10 cellular contexts compared by ENCODE assay signal in the genomic region with DNA sequence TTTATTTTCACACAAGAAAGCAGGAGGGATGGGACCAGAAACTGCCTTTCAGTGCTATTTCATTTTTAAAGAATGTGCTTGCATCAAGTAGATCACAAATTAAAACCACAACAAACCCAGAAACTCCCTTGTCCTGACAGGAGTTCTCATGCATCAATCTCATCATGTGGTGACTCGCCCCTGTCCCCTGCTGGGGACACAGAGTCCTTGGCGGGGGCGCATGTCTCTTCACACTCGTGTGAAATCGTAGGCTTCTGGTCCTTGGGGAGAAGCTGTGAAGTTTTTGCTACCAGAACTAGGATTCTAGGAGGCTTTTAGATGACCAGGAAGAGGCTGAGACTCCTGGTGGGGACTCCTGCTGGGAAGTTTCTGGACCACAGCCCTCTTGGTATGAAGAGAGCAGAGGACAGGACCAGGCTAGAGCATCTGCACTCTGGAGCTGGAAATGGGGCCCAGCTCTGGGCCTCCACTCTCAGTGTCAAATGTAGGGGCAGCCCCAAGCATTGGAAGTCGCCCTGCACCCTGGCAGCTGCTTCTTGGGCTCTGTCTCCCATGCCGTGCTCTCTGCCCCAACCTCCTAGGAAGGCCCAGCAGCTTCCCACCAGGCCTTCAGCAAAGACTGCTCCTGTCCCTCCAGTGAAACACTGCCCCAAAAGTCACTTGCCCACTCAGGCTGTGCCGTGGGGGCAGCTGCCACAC. TPM values are rescaled to one million over a fixed set of nuclear protein-coding genes. Genes with fewer than 3 reads are reported as not detected.
DNase-seq lines count a peak whose midpoint lies in the region; ATAC-seq, FAIRE-seq and TF ChIP-seq lines count a peak whose summit lies in the region.
"Had no signal": no experiment of that assay in that cellular context is flagged by ENCODE, and none has a peak within 500 bp of the region (broad histone marks: within the 10 kb centered on the region; RNA-seq: fewer than 3 reads in every experiment).

No MANE protein-coding gene starts in this region.

- H3K9me3 Mint-ChIP-seq in progenitor cell of endocrine pancreas (ENCODE audit: low read depth) = no peaks in the 10 kb centered on the region

- BruUV-seq in GM12878 (replicated peaks; lab: Mats Ljungman, UMichigan) = no TSS peak

- CTCF ChIA-PET in HEK293 (lab: Yijun Ruan, JAX) (interaction anchor here (0.6 to 5.3 kb wide), 7 partner anchors 9 to 244 kb away, joined by 3 to 46 read pairs (median 3); no protein-coding TSS in a partner anchor), GM12878 (lab: Yijun Ruan, JAX) (interaction anchor here (0.7 to 3.7 kb wide), 9 partner anchors 15 to 254 kb away, joined by 3 to 17 read pairs (median 4); a partner anchor contains a TSS)

- no peak for TF ChIP-seq POLR2A in GM12878 (IDR thresholded peaks at IDR 0.05; ENCODE audit: low read depth, low read length)
- no peak for TF ChIP-seq POLR2A in body of pancreas (IDR thresholded peaks at IDR 0.05)

- SMC1A ChIA-PET in GM12878 (lab: Charles Lee; ENCODE audit: uncharacterized antibody, unreplicated experiment) = interaction anchor here (1.0 to 2.9 kb wide), 5 partner anchors 56 to 255 kb away, joined by 3 to 8 read pairs (median 3); no protein-coding TSS in a partner anchor

- H3K79me2 ChIP-seq in GM12878 (ENCODE audit: control insufficient read depth, insufficient read depth, low read length) = no peaks in the 10 kb centered on the region

- H3K4me1 ChIP-seq in HEK293 (ENCODE audit: control insufficient read depth, insufficient read depth, low read length) = peaks cover 9% of the 10 kb centered on the region
- peaks cover 18% of the 10 kb centered on the region for H3K4me1 ChIP-seq in GM12878 (ENCODE audit: control insufficient read depth, insufficient read depth, low read length)
- peaks cover 5% of the 10 kb centered on the region for H3K4me1 ChIP-seq in body of pancreas

- no peaks in the 10 kb centered on the region for H3K27me3 Mint-ChIP-seq in progenitor cell of endocrine pancreas

- RAD21 ChIA-PET in GM12878 (lab: Charles Lee; ENCODE audit: unreplicated experiment) = interaction anchor here (1.3 to 2.6 kb wide), 4 partner anchors 27 to 244 kb away, joined by 5 to 17 read pairs (median 8); no protein-coding TSS in a partner anchor

- 59% methylated on average over 8 of the region's 8 CpGs for WGBS in GM12878 (ENCODE audit: insufficient coverage, insufficient replicate concordance, low lambda C conversion rate, missing lambda C conversion rate)
- WGBS in body of pancreas, 2 donors = 79% methylated on average over 6 to 7 of the region's 8 CpGs

- no peak overlapping the region for H3K4me3 Mint-ChIP-seq in progenitor cell of endocrine pancreas (ENCODE audit: low read depth)

- DNase-seq in GM06990 (ENCODE audit: extremely low read depth, insufficient read length) = no peak
- peak; percentile 20 for DNase-seq in GM12878 (ENCODE audit: low read depth, low spot score)
- no peak for DNase-seq in progenitor cell of endocrine pancreas (ENCODE audit: low spot score, unreplicated experiment)
- DNase-seq in body of pancreas = no peak
- DNase-seq in NCI-H1436 treated with DMSO at 0.1 percent for 48 hours (lab: John Stamatoyannopoulos, UW) = no peak
- DNase-seq in NCI-H2171 treated with DMSO at 0.1 percent for 48 hours (lab: John Stamatoyannopoulos, UW) = no peak
- DNase-seq in SHP77 (lab: John Stamatoyannopoulos, UW) = no peak
- DNase-seq: amniotic stem cell had no signal

- no peaks in the 10 kb centered on the region for H3K9me3 ChIP-seq in HEK293 (ENCODE audit: control insufficient read depth, insufficient read depth, low read depth, low read length)
- H3K9me3 ChIP-seq in GM12878 (replicated peaks; ENCODE audit: control insufficient read depth, insufficient read depth, low read length) = no peaks in the 10 kb centered on the region; the same call in 2 of the 3 replicates
- H3K9me3 ChIP-seq in body of pancreas = no peaks in the 10 kb centered on the region

- H4K20me1 ChIP-seq in GM12878 (ENCODE audit: control insufficient read depth, insufficient read depth) = no peaks in the 10 kb centered on the region

- no peaks in the 10 kb centered on the region for H3K36me3 ChIP-seq in GM06990 (ENCODE audit: control insufficient read depth, insufficient read depth, low read length)
- no peaks in the 10 kb centered on the region for H3K36me3 ChIP-seq in HEK293 (ENCODE audit: control insufficient read depth in 2 of 2, insufficient read depth in 1 of 2, low read length in 2 of 2)
- H3K36me3 ChIP-seq in GM12878 (ENCODE audit: control insufficient read depth in 2 of 2, insufficient read depth in 2 of 2, low read length in 1 of 2) = no peaks in the 10 kb centered on the region
- no peaks in the 10 kb centered on the region for H3K36me3 ChIP-seq in body of pancreas (replicated peaks in 1 of 2; ENCODE audit: insufficient read depth in 1 of 2, low read depth in 2 of 2)

- no peak overlapping the region for H2AFZ ChIP-seq in GM12878 (ENCODE audit: control insufficient read depth, low read depth, low read length)

- TF ChIP-seq EP300 in GM12878 (IDR thresholded peaks at IDR 0.05; ENCODE audit: borderline replicate concordance in 1 of 2, control insufficient read depth in 1 of 2, low read depth in 2 of 2, low read length in 2 of 2) = no peak

- H3K27ac ChIP-seq in HEK293 (ENCODE audit: extremely low read depth, low read depth, low read length) (no peak overlapping the region), GM12878 (ENCODE audit: control insufficient read depth, insufficient read depth) (no peak overlapping the region), body of pancreas (no peak overlapping the region)

- in situ Hi-C loops in GM12878 (cut with MboI) = no loop called here

- no peak overlapping the region for H3K9ac ChIP-seq in GM12878 (ENCODE audit: control insufficient read depth, insufficient read depth, low read length)

- H3K4me2 ChIP-seq in GM12878 (ENCODE audit: control insufficient read depth, insufficient read depth) = no peak overlapping the region

- peak; percentile 6 for TF ChIP-seq CTCF in GM06990 (IDR thresholded peaks at IDR 0.05; ENCODE audit: insufficient read depth, low read length, poor library complexity, severe bottlenecking)
- no peak for TF ChIP-seq CTCF in HEK293 (tag by site-specific recombination; IDR thresholded peaks at IDR 0.05)
- peak; percentile 18 to 31 (median 23); a peak in 3 of 6 replicates for TF ChIP-seq CTCF in GM12878 (IDR thresholded peaks at IDR 0.05 in 2 of 3, conservative IDR thresholded peaks at IDR 0.05 in 1 of 3; ENCODE audit: control insufficient read depth in 2 of 3, extremely low read depth in 1 of 3, insufficient read depth in 1 of 3, low read depth in 3 of 3, low read length in 3 of 3)
- TF ChIP-seq CTCF in progenitor cell of endocrine pancreas (IDR thresholded peaks at IDR 0.05; ENCODE audit: unreplicated experiment) = peak; percentile 21
- no peak for TF ChIP-seq CTCF in body of pancreas (IDR thresholded peaks at IDR 0.05)

- ATAC-seq in GM12878 (peak; percentile 75), body of pancreas (no peak)

- no peak overlapping the region for H3K27ac Mint-ChIP-seq in progenitor cell of endocrine pancreas

- H3K36me3 Mint-ChIP-seq in progenitor cell of endocrine pancreas (ENCODE audit: insufficient read depth) = no peaks in the 10 kb centered on the region

- POLR2A ChIA-PET in HEK293 (lab: Yijun Ruan, JAX) = no interaction called here
- POLR2A ChIA-PET in GM12878 (lab: Charles Lee) = interaction anchor here (1.0 to 2.3 kb wide), 3 partner anchors 68 to 244 kb away, joined by 3 to 7 read pairs (median 3); no protein-coding TSS in a partner anchor

- FAIRE-seq in GM12878 (lab: Jason Lieb, UNC) = no peak
- FAIRE-seq: islet of Langerhans had no signal

- no peaks in the 10 kb centered on the region; the same call in 1 of the 2 replicates for H3K27me3 ChIP-seq in GM06990 (replicated peaks; ENCODE audit: control insufficient read depth, insufficient read depth, low read length)
- H3K27me3 ChIP-seq in GM12878 (replicated peaks in 1 of 2; ENCODE audit: control insufficient read depth in 2 of 2, insufficient read depth in 2 of 2, low read length in 1 of 2) = no peaks in the 10 kb centered on the region
- no peaks in the 10 kb centered on the region for H3K27me3 ChIP-seq in body of pancreas

- TF ChIP-seq RAD21 in GM12878 (IDR thresholded peaks at IDR 0.05; ENCODE audit: insufficient read depth, low read depth, low read length) = 0 out of 2 replicates have a peak, but pooled peaks have one; percentile 11

- peaks cover 21% of the 10 kb centered on the region for H3K4me1 Mint-ChIP-seq in progenitor cell of endocrine pancreas (ENCODE audit: low read depth)

- intact Hi-C loops in GM12878 (cut with micrococcal nuclease; ENCODE audit: unreplicated experiment) = no loop called here
- intact Hi-C loops in body of pancreas (cut with DNase I) = no loop called here

- H3K4me3 ChIP-seq in GM06990 (replicated peaks; ENCODE audit: low read depth, low read length) (no peak overlapping the region), HEK293 (ENCODE audit: low read depth, low read length) (no peak overlapping the region), GM12878 (no peak overlapping the region), body of pancreas (no peak overlapping the region)

RNA-seq across cellular contexts. Expression of a gene that starts 9.8 kb away (rescaled TPM):
- total RNA-seq in GM12878 (2013; cell fraction: nucleolus; rRNA removed) = not detected in 2 replicates
- total RNA-seq in GM12878 (2014; rRNA removed) (not detected in 2 replicates), GM12878 (2014; rRNA removed; fragmentation: Illumina TruSeq; extraction: Trizol) (not detected in 2 replicates), GM12878 (2021) (not detected in 2 replicates), progenitor cell of endocrine pancreas (not detected in 2 replicates), body of pancreas (not detected)
- not detected for polyA plus RNA-seq in GM12878 (2011; ENCODE audit: low read depth)
- polyA plus RNA-seq in GM12878 (2011; rRNA removed) (not detected in 2 replicates), GM12878 (2014; fragmentation: Illumina TruSeq; extraction: Trizol) (not detected in 2 replicates), GM12878 (2014; fragmentation: Nextera tagmentation; extraction: Ambion mirVana) (not detected), GM12878 (2014; rRNA removed) (not detected in 2 replicates), GM12878 (2016; fragmentation: Nextera tagmentation; extraction: Ambion mirVana) (not detected)
- polyA plus RNA-seq in GM12878 (2011; cell fraction: cytosol; rRNA removed) = not detected in 2 replicates
- not detected in 2 replicates for polyA plus RNA-seq in GM12878 (2011; cell fraction: nucleus; rRNA removed)
- polyA plus RNA-seq in GM12878 (2012) = not detected in 2 replicates
- polyA minus RNA-seq in GM12878 (2011; rRNA and poly(A)+ RNA removed) = not detected in 2 replicates
- polyA minus RNA-seq in GM12878 (2011; cell fraction: cytosol; rRNA and poly(A)+ RNA removed) = not detected in 2 replicates
- not detected in 2 replicates for polyA minus RNA-seq in GM12878 (2011; cell fraction: nucleus; rRNA and poly(A)+ RNA removed)

RNA-seq across cellular contexts. Expression of a gene that starts 23.8 kb away (rescaled TPM):
- total RNA-seq in GM12878 (2013; cell fraction: nucleolus; rRNA removed) = 0.06 TPM in 1 of 2 replicates, not detected in the other
- under 0.01 TPM in 1 of 2 replicates, not detected in the other for total RNA-seq in GM12878 (2014; rRNA removed)
- total RNA-seq in GM12878 (2014; rRNA removed; fragmentation: Illumina TruSeq; extraction: Trizol) = 0.04 TPM in 1 of 2 replicates, not detected in the other
- 0.05 TPM in 1 of 2 replicates, not detected in the other for total RNA-seq in GM12878 (2021)
- not detected for polyA plus RNA-seq in GM12878 (2011; ENCODE audit: low read depth)
- 0.03 and 0.04 TPM in 2 replicates for polyA plus RNA-seq in GM12878 (2011; rRNA removed)
- 0.05 and 0.10 TPM in 2 replicates for polyA plus RNA-seq in GM12878 (2011; cell fraction: cytosol; rRNA removed)
- polyA plus RNA-seq in GM12878 (2011; cell fraction: nucleus; rRNA removed) = 0.04 and 0.06 TPM in 2 replicates
- polyA plus RNA-seq in GM12878 (2012) = 0.05 and 0.11 TPM in 2 replicates
- polyA plus RNA-seq in GM12878 (2014; fragmentation: Illumina TruSeq; extraction: Trizol) = 0.03 and 0.04 TPM in 2 replicates
- polyA plus RNA-seq in GM12878 (2014; fragmentation: Nextera tagmentation; extraction: Ambion mirVana) = under 1 TPM; 0.02 to 0.05 TPM
- 0.03 and 0.05 TPM in 2 replicates for polyA plus RNA-seq in GM12878 (2014; rRNA removed)
- polyA plus RNA-seq in GM12878 (2016; fragmentation: Nextera tagmentation; extraction: Ambion mirVana) = under 1 TPM; 0.06 to 0.07 TPM
- polyA minus RNA-seq in GM12878 (2011; rRNA and poly(A)+ RNA removed) = 0.15 TPM in 1 of 2 replicates, not detected in the other
- polyA minus RNA-seq in GM12878 (2011; cell fraction: cytosol; rRNA and poly(A)+ RNA removed) = not detected in 2 replicates
- not detected in 2 replicates for polyA minus RNA-seq in GM12878 (2011; cell fraction: nucleus; rRNA and poly(A)+ RNA removed)
- 0.26 and 0.31 TPM in 2 replicates for total RNA-seq in progenitor cell of endocrine pancreas
- under 1 TPM; 0.66 to 0.78 TPM for total RNA-seq in body of pancreas

Comparison
In these comparisons a context has a peak if more than half of its experiments do, and no peak if none do; other contexts are left out.
1. CTCF ChIP-seq: peak in GM06990 (single experiment), GM12878 (3 of 3) and progenitor cell of endocrine pancreas (single experiment); none in HEK293 (single experiment) and body of pancreas (0 of 7).